In the genomic region with DNA sequence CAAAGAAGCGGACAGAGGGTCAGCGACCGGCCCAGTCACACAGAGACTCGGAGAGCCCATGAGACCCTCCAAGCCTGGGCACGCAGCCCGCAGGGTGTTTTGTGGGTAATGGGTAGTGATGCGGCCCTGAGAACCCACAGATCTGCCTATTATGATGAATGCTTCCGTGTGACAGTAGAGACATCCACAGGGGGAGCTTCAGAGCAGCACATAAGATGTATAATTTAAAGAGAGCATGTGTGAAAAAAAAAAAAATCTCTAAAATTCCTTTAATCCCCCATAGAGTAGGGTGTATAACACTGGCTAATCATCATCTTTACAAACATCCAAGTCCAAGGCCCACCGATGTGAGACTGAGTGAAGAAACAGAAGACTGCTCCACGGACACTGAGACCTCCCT, we compare ENCODE assay signal across 16 cellular contexts. TPM values are rescaled to one million over a fixed set of nuclear protein-coding genes. Genes with fewer than 3 reads are reported as not detected.
DNase-seq lines count a peak whose midpoint lies in the region; ATAC-seq and TF ChIP-seq lines count a peak whose summit lies in the region.
"Had no signal": no experiment of that assay in that cellular context is flagged by ENCODE, and none has a peak within 500 bp of the region (broad histone marks: within the 10 kb centered on the region; RNA-seq: fewer than 3 reads in every experiment).

No MANE protein-coding gene starts in this region.

- POLR2A ChIA-PET in AG04449 (lab: Yijun Ruan, JAX) (interaction anchor here (1.4 kb wide), 1 partner anchor 35 kb away, joined by 4 read pairs; the partner anchor contains the start of gene BIN1), IMR-90 (lab: Charles Lee; ENCODE audit: unreplicated experiment) (no interaction called here)

- H3K14ac ChIP-seq in IMR-90 (replicated peaks; ENCODE audit: low read depth, low read length) (no peak overlapping the region), neuronal stem cell (ENCODE audit: low read length) (no peak overlapping the region)

- H3K79me1 ChIP-seq in IMR-90 (ENCODE audit: low read depth in 1 of 2, low read length in 2 of 2) (peaks cover 0 to 11% of the 10 kb centered on the region in 2 experiments; a peak in 2 of 4 replicates), neuronal stem cell (ENCODE audit: low read depth, low read length) (peaks cover 9% of the 10 kb centered on the region)

- TF ChIP-seq RAD21 in IMR-90 (IDR thresholded peaks at IDR 0.05; ENCODE audit: low read length), result no peak

- H3K27ac ChIP-seq in IMR-90 (ENCODE audit: insufficient read depth, low read length) (no peak overlapping the region), cingulate gyrus (ENCODE audit: low read depth, low read length) (peak overlapping the region; percentile 98), neuronal stem cell (replicated peaks; ENCODE audit: low read length) (no peak overlapping the region), WERI-Rb-1 (no peak overlapping the region; the same call in 1 of the 2 replicates)

- WGBS in IMR-90 (ENCODE audit: extremely low coverage in 2 of 2, insufficient read length in 1 of 2), 2 experiments, result no CpG with 5 or more reads among the region's 10 CpGs
- no CpG with 5 or more reads among the region's 10 CpGs for WGBS in neuronal stem cell (ENCODE audit: extremely low coverage in 2 of 2, insufficient read length in 2 of 2, insufficient replicate concordance in 1 of 2), 2 donors

- DNase-seq in AG04449 (ENCODE audit: low read depth, low spot score) (no peak), IMR-90 (no peak), neuronal stem cell (ENCODE audit: low spot score) (no peak), SW480 (ENCODE audit: low spot score) (no peak), WERI-Rb-1 (no peak)
- DNase-seq: activated CD4-positive, alpha-beta T cell treated with anti-CD3 and anti-CD28 coated beads, Interleukin-2, amount 50 U/mL, for 4 hours; activated gamma-delta T cell treated with Interleukin-2 at 50 U/mL for 16 hours; central memory CD4-positive, alpha-beta T cell; DMS79; left colon; naive B cell; NCI-H2107; stimulated activated naive CD4-positive, alpha-beta T cell treated with Interleukin-2 at 50 U/mL for 16 hours had no signal

- H3K27me3 ChIP-seq in IMR-90 (ENCODE audit: control insufficient read depth, insufficient read depth, low read length), result no peaks in the 10 kb centered on the region
- H3K27me3 ChIP-seq in neuronal stem cell (ENCODE audit: control insufficient read depth in 3 of 3, insufficient read depth in 3 of 3, low read depth in 1 of 3, low read length in 3 of 3), result no peaks in the 10 kb centered on the region
- no peaks in the 10 kb centered on the region for H3K27me3 ChIP-seq in WERI-Rb-1 (ENCODE audit: insufficient read depth, low read depth, severe bottlenecking)

- no peaks in the 10 kb centered on the region for H3K9me3 ChIP-seq in IMR-90 (ENCODE audit: control insufficient read depth, insufficient read depth, low read length)
- no peaks in the 10 kb centered on the region for H3K9me3 ChIP-seq in neuronal stem cell (replicated peaks in 1 of 2; ENCODE audit: control insufficient read depth in 2 of 2, insufficient read depth in 1 of 2, low read depth in 1 of 2, low read length in 2 of 2)
- H3K9me3 ChIP-seq in WERI-Rb-1 (ENCODE audit: severe bottlenecking), result no peaks in the 10 kb centered on the region

- CTCF ChIA-PET in AG04449 (lab: Yijun Ruan, JAX) (interaction anchor here (0.7 to 8.9 kb wide), 7 partner anchors 6 to 102 kb away, joined by 3 to 95 read pairs (median 3); no protein-coding TSS in a partner anchor), IMR-90 (lab: Yijun Ruan, JAX) (no interaction called here)

- no peak overlapping the region for H2BK12ac ChIP-seq in neuronal stem cell (ENCODE audit: low read length)

- no TSS peak for BruUV-seq in IMR-90 (replicated peaks; lab: Mats Ljungman, UMichigan)

- peaks cover 22% of the 10 kb centered on the region for H4K20me1 ChIP-seq in IMR-90 (ENCODE audit: insufficient read depth, low read length)

- no peak overlapping the region for H2BK120ac ChIP-seq in IMR-90 (ENCODE audit: low read depth, low read length)
- H2BK120ac ChIP-seq in neuronal stem cell (ENCODE audit: low read depth, low read length), result no peak overlapping the region

- H4K91ac ChIP-seq in IMR-90 (ENCODE audit: insufficient read depth, low read depth, low read length) (no peak overlapping the region), neuronal stem cell (ENCODE audit: low read depth, low read length, poor library complexity) (no peak overlapping the region)

- H3K9me1 ChIP-seq in IMR-90 (ENCODE audit: insufficient read depth, low read length), result no peaks in the 10 kb centered on the region

- H2AK5ac ChIP-seq in IMR-90 (ENCODE audit: low read depth, low read length) (no peak overlapping the region), neuronal stem cell (ENCODE audit: low read depth, low read length) (peak overlapping the region; percentile 63)

- H2AFZ ChIP-seq in IMR-90 (replicated peaks; ENCODE audit: low read length, poor library complexity), result no peak overlapping the region
- no peak overlapping the region for H2AFZ ChIP-seq in neuronal stem cell (ENCODE audit: low read length)

- dilution Hi-C loops in IMR-90 (cut with HindIII; ENCODE audit: low sequenced_read_pairs, unreplicated experiment), result no loop called here

- H4K8ac ChIP-seq in IMR-90 (ENCODE audit: low read depth in 2 of 2, low read length in 2 of 2) (no peak overlapping the region), neuronal stem cell (ENCODE audit: low read depth, low read length) (no peak overlapping the region)

- TF ChIP-seq CTCF in AG04449 (IDR thresholded peaks at IDR 0.05; ENCODE audit: insufficient read depth, low read length, missing control alignments) (peak; percentile 6), IMR-90 (conservative IDR thresholded peaks at IDR 0.05; ENCODE audit: low read depth, low read length) (0 out of 2 replicates have a peak, but pooled peaks have one; percentile 6), WERI-Rb-1 (IDR thresholded peaks at IDR 0.05; ENCODE audit: low read depth, low read length) (no peak)

- H2BK20ac ChIP-seq in IMR-90 (ENCODE audit: low read depth, low read length), result no peak overlapping the region

- H3K18ac ChIP-seq in IMR-90 (ENCODE audit: low read depth, low read length) (no peak overlapping the region), neuronal stem cell (ENCODE audit: low read length) (peak overlapping the region; percentile 28)

- no peak overlapping the region for H3K4me3 ChIP-seq in AG04449 (ENCODE audit: low read depth, low read length)
- H3K4me3 ChIP-seq in IMR-90 (ENCODE audit: insufficient read depth, low read depth, low read length), result no peak overlapping the region
- H3K4me3 ChIP-seq in neuronal stem cell (ENCODE audit: low read length in 2 of 2), result no peak overlapping the region
- H3K4me3 ChIP-seq in WERI-Rb-1 (ENCODE audit: low read depth, low read length), result no peak overlapping the region

- H3K23ac ChIP-seq in IMR-90 (ENCODE audit: low read depth, low read length), result no peak overlapping the region
- H3K23ac ChIP-seq in neuronal stem cell (ENCODE audit: low read depth, low read length, poor library complexity), result peak overlapping the region; percentile 25

- ATAC-seq in IMR-90 (ENCODE audit: low read depth), result no peak; the same call in 1 of the 2 replicates
- no peak for ATAC-seq in GM18873 (IDR thresholded peaks at IDR 0.05; ENCODE audit: low FRiP score, unreplicated experiment)
- ATAC-seq in HG03565 (IDR thresholded peaks at IDR 0.05; ENCODE audit: unreplicated experiment), result no peak
- ATAC-seq: left colon had no signal

- peak overlapping the region; percentile 5 for H2AK9ac ChIP-seq in IMR-90 (replicated peaks; ENCODE audit: low read depth, low read length, poor library complexity)

- H3K4me1 ChIP-seq in IMR-90 (ENCODE audit: control insufficient read depth, insufficient read depth, low read length) (peaks cover 3% of the 10 kb centered on the region; the same call in 1 of the 2 replicates), neuronal stem cell (ENCODE audit: control insufficient read depth in 2 of 2, insufficient read depth in 1 of 2, low read depth in 1 of 2, low read length in 2 of 2) (peaks cover 6 to 7% of the 10 kb centered on the region in 2 donors)

- TF ChIP-seq POLR2A in IMR-90 (IDR thresholded peaks at IDR 0.05; ENCODE audit: low read depth, low read length), result no peak

- H4K5ac ChIP-seq in IMR-90 (ENCODE audit: low read depth, low read length), result no peak overlapping the region

- H2BK15ac ChIP-seq in IMR-90 (ENCODE audit: low read depth, low read length), result no peak overlapping the region
- H2BK15ac ChIP-seq in neuronal stem cell (ENCODE audit: low read length), result no peak overlapping the region

- H3K36me3 ChIP-seq in IMR-90 (ENCODE audit: control insufficient read depth, insufficient read depth, low read length), result peaks cover 25% of the 10 kb centered on the region
- peaks cover 7 to 12% of the 10 kb centered on the region in 2 donors for H3K36me3 ChIP-seq in neuronal stem cell (replicated peaks in 1 of 2; ENCODE audit: control insufficient read depth in 2 of 2, insufficient read depth in 2 of 2, low read length in 2 of 2)
- peaks cover 63% of the 10 kb centered on the region for H3K36me3 ChIP-seq in WERI-Rb-1

- H3K9ac ChIP-seq in IMR-90 (ENCODE audit: low read depth, low read length), result no peak overlapping the region
- no peak overlapping the region for H3K9ac ChIP-seq in neuronal stem cell (ENCODE audit: low read depth, low read length, poor library complexity)

- H3K4me2 ChIP-seq in IMR-90 (ENCODE audit: low read depth, low read length), result no peak overlapping the region
- H3K4me2 ChIP-seq in neuronal stem cell (ENCODE audit: insufficient read depth, low read length, poor library complexity, severe bottlenecking), result no peak overlapping the region

- in situ Hi-C loops in IMR-90 (cut with MboI; ENCODE audit: low sequenced_read_pairs), result loop anchor here (5.0 kb wide), 1 partner anchor 80 kb away; no protein-coding TSS in a partner anchor

- intact Hi-C loops in IMR-90 (cut with micrococcal nuclease), result no loop called here

- H3K4ac ChIP-seq in IMR-90 (ENCODE audit: low read depth, low read length) (no peak overlapping the region), neuronal stem cell (ENCODE audit: low read length) (no peak overlapping the region)

- H2BK5ac ChIP-seq in IMR-90 (ENCODE audit: low read depth, low read length, poor library complexity, severe bottlenecking), result no peak overlapping the region
- no peak overlapping the region for H2BK5ac ChIP-seq in neuronal stem cell (ENCODE audit: low read length)

- H3K56ac ChIP-seq in IMR-90 (ENCODE audit: extremely low read depth, insufficient read depth, low read length), result no peak overlapping the region

TF ChIP-seq in IMR-90, 13 proteins besides CTCF, POLR2A, EP300 and RAD21:
- no peak for TF ChIP-seq CEBPB (IDR thresholded peaks at IDR 0.05; ENCODE audit: low read depth, low read length)
- no peak for TF ChIP-seq RCOR1 (IDR thresholded peaks at IDR 0.05; ENCODE audit: insufficient replicate concordance, low read length)

RNA-seq across cellular contexts. Expression of gene BIN1, which starts 34.6 kb away (rescaled TPM):
- total RNA-seq in IMR-90 (2012; rRNA removed), result 18.1 and 19.7 TPM in 2 replicates
- 25.7 and 26.4 TPM in 2 replicates for polyA plus RNA-seq in IMR-90 (2012; rRNA removed)
- 18.6 and 33.9 TPM in 2 replicates for polyA plus RNA-seq in IMR-90 (2012; cell fraction: cytosol; rRNA removed)
- 48.9 and 50.9 TPM in 2 replicates for polyA plus RNA-seq in IMR-90 (2012; cell fraction: nucleus; rRNA removed; ENCODE audit: low replicate concordance)
- 58.5 TPM for polyA plus RNA-seq in neuronal stem cell (2013, experiment 1 of 2)
- polyA plus RNA-seq in neuronal stem cell (2013, experiment 2 of 2), result 59.1 TPM
